In genomic region chr7:79453266-79453557, GRCh38 we compare ENCODE assay signal across 9 cellular contexts. TPM values are rescaled to one million over a fixed set of nuclear protein-coding genes. Genes with fewer than 3 reads are reported as not detected.
DNase-seq lines count a peak whose midpoint lies in the region; FAIRE-seq and TF ChIP-seq lines count a peak whose summit lies in the region.
"Had no signal": no experiment of that assay in that cellular context is flagged by ENCODE, and none has a peak within 500 bp of the region (broad histone marks: within the 10 kb centered on the region; RNA-seq: fewer than 3 reads in every experiment).

No MANE protein-coding gene starts in this region.

- peak overlapping the region; percentile 81 for H3K27ac ChIP-seq in astrocyte (ENCODE audit: low read depth, low read length)
- H3K27ac ChIP-seq in kidney (ENCODE audit: low read depth in 2 of 2, low read length in 2 of 2), result peak overlapping the region; percentile 91 to 97
- peak overlapping the region; percentile 82 to 96 (median 92) for H3K27ac ChIP-seq in spleen

- H2AFZ ChIP-seq in astrocyte (ENCODE audit: low read depth, low read length), result peak overlapping the region; percentile 95

- peaks cover 18% of the 10 kb centered on the region for H3K4me1 ChIP-seq in astrocyte (ENCODE audit: insufficient read depth, low read length)
- H3K4me1 ChIP-seq in kidney (ENCODE audit: control insufficient read depth in 1 of 2, insufficient read depth in 1 of 2, low read depth in 1 of 2, low read length in 2 of 2), result peaks cover 4 to 8% of the 10 kb centered on the region in 2 donors
- peaks cover 0 to 43% (median 16%) of the 10 kb centered on the region in 6 donors for H3K4me1 ChIP-seq in spleen

- H3K9me3 Mint-ChIP-seq in astrocyte (ENCODE audit: unreplicated experiment), result no peaks in the 10 kb centered on the region

- H3K4me3 Mint-ChIP-seq in astrocyte (ENCODE audit: unreplicated experiment), result peak overlapping the region; percentile 97

- FAIRE-seq in astrocyte (lab: Jason Lieb, UNC) (no peak), kidney (lab: Jason Lieb, UNC) (no peak)
- FAIRE-seq: GM12891 had no signal

- no peaks in the 10 kb centered on the region for H3K9me3 ChIP-seq in astrocyte (ENCODE audit: insufficient read depth, low read depth, low read length)
- no peaks in the 10 kb centered on the region for H3K9me3 ChIP-seq in kidney (ENCODE audit: control insufficient read depth in 1 of 2, low read length in 2 of 2)
- no peaks in the 10 kb centered on the region for H3K9me3 ChIP-seq in spleen

- intact Hi-C loops in kidney (cut with DNase I), result no loop called here
- intact Hi-C loops in spleen (cut with DNase I; ENCODE audit: low total_unique reads), result no loop called here

- 1 to 4% (median 1%) methylated on average over 5 to 6 of the region's 6 CpGs for WGBS in spleen, 5 donors

- no peak for TF ChIP-seq POLR2A in spleen (IDR thresholded peaks at IDR 0.05)

- POLR2A ChIA-PET in HEK293T (lab: Yijun Ruan, JAX), result no interaction called here

- H3K27me3 Mint-ChIP-seq in astrocyte (ENCODE audit: low read depth, unreplicated experiment), result peaks cover 2% of the 10 kb centered on the region

- no peaks in the 10 kb centered on the region for H3K79me2 ChIP-seq in astrocyte (ENCODE audit: insufficient read depth, low read length)

- TF ChIP-seq CTCF in astrocyte (IDR thresholded peaks at IDR 0.05; ENCODE audit: insufficient read depth, low read depth, low read length) (no peak), kidney (IDR thresholded peaks at IDR 0.05; ENCODE audit: borderline replicate concordance, extremely low read depth, insufficient read depth) (no peak), spleen (IDR thresholded peaks at IDR 0.05 in 8 of 11, conservative IDR thresholded peaks at IDR 0.05 in 3 of 11) (no peak)

- CTCF ChIA-PET in HEK293T (lab: Yijun Ruan, JAX), result no interaction called here

- DNase-seq in HEK293T (ENCODE audit: extremely low spot score) (peak; percentile 4), astrocyte (ENCODE audit: low read depth) (no peak), kidney (no peak), spleen (no peak), NCI-H2227 (lab: John Stamatoyannopoulos, UW; ENCODE audit: unreplicated experiment) (no peak), cerebellum (ENCODE audit: low spot score) (no peak), NCI-H446 treated with DMSO at 0.1 percent for 48 hours (lab: John Stamatoyannopoulos, UW) (no peak), NCI-H187 treated with DMSO at 0.1 percent for 48 hours (lab: John Stamatoyannopoulos, UW) (no peak)

- H3K36me3 ChIP-seq in astrocyte (ENCODE audit: insufficient read depth, low read length) (no peaks in the 10 kb centered on the region), kidney (ENCODE audit: control insufficient read depth in 1 of 2, insufficient read depth in 2 of 2, low read length in 2 of 2) (no peaks in the 10 kb centered on the region), spleen (no peaks in the 10 kb centered on the region)

- H3K4me3 ChIP-seq in astrocyte (ENCODE audit: insufficient read depth, low read depth, low read length) (peak overlapping the region; percentile 80), kidney (ENCODE audit: low read length in 2 of 2) (peak overlapping the region; percentile 93 to 97), spleen (peak overlapping the region; percentile 45 to 72 (median 49))

- H3K27me3 ChIP-seq in astrocyte (ENCODE audit: insufficient read depth, low read length) (no peaks in the 10 kb centered on the region), spleen (replicated peaks in 1 of 7) (peaks cover 0 to 45% (median 10%) of the 10 kb centered on the region in 7 donors)

- peak overlapping the region; percentile 55 for H3K27ac Mint-ChIP-seq in astrocyte (ENCODE audit: unreplicated experiment)

- H3K9ac ChIP-seq in astrocyte (ENCODE audit: low read length), result peak overlapping the region; percentile 89
- H3K9ac ChIP-seq in kidney (ENCODE audit: low read length in 2 of 2), result peak overlapping the region; percentile 94

- peaks cover 4% of the 10 kb centered on the region for H3K36me3 Mint-ChIP-seq in astrocyte (ENCODE audit: low read depth, unreplicated experiment)

- peaks cover 4% of the 10 kb centered on the region for H3K4me1 Mint-ChIP-seq in astrocyte (ENCODE audit: low read depth, unreplicated experiment)

- no peaks in the 10 kb centered on the region for H4K20me1 ChIP-seq in astrocyte (ENCODE audit: insufficient read depth, low read length)

- peak overlapping the region; percentile 100 for H3K4me2 ChIP-seq in astrocyte (ENCODE audit: low read length)

TF ChIP-seq in HEK293T, 16 proteins besides CTCF, POLR2A, EP300 and RAD21:
- no peak for TF ChIP-seq FOXK2 (IDR thresholded peaks at IDR 0.05)
- TF ChIP-seq SUZ12 (IDR thresholded peaks at IDR 0.05), result no peak
- TF ChIP-seq CTBP1 (IDR thresholded peaks at IDR 0.05; ENCODE audit: borderline replicate concordance), result no peak

RNA-seq across cellular contexts. Expression of gene MAGI2, which starts 0.3 kb away (rescaled TPM):
- total RNA-seq in astrocyte (5.4 and 5.8 TPM in 2 replicates), kidney (9.0 TPM), spleen (10 to 100 TPM in 5 of 7 donors, 1 to 10 TPM in 2; 4.4 to 18.1 (median 14.0) TPM), cerebellum (101 TPM)
- polyA plus RNA-seq in kidney (ENCODE audit: insufficient read depth, low read depth, low replicate concordance) (4.4 TPM), spleen (1 to 10 TPM in 1 of 3 donors, under 1 TPM in 2; 0.74 to 1.4 (median 0.77) TPM)
